In genomic region chr18:77101410-77102245, GRCh38 we compare ENCODE assay signal across 8 cellular contexts. TPM values are rescaled to one million over a fixed set of nuclear protein-coding genes. Genes with fewer than 3 reads are reported as not detected.
DNase-seq lines count a peak whose midpoint lies in the region; ATAC-seq, FAIRE-seq and TF ChIP-seq lines count a peak whose summit lies in the region.

No MANE protein-coding gene starts in this region.

- BruUV-seq in K562 (replicated peaks; lab: Mats Ljungman, UMichigan), result no TSS peak

- no peak for TF ChIP-seq EP300 in K562 (IDR thresholded peaks at IDR 0.05; ENCODE audit: low read length)

- no peak for FAIRE-seq in K562 (lab: Jason Lieb, UNC)

- intact Hi-C loops in K562 (cut with micrococcal nuclease), result no loop called here

- H2AFZ ChIP-seq in ACC112 (ENCODE audit: low read length, unreplicated experiment) (no peak overlapping the region), K562 (ENCODE audit: low read depth, low read length) (no peak overlapping the region)

- no peaks in the 10 kb centered on the region for H3K9me1 ChIP-seq in K562 (ENCODE audit: control insufficient read depth, insufficient read depth, low read length)

- H3K9me3 ChIP-seq in K562 (replicated peaks; ENCODE audit: control insufficient read depth, insufficient read depth, low read depth, low read length), result no peaks in the 10 kb centered on the region

- no peak for TF ChIP-seq RAD21 in K562 (CRISPR knock-in tag; conservative IDR thresholded peaks at IDR 0.05 in 1 of 2, IDR thresholded peaks at IDR 0.05 in 1 of 2)

- H4K20me1 ChIP-seq in K562 (replicated peaks; ENCODE audit: control insufficient read depth, insufficient read depth, low read length), result no peaks in the 10 kb centered on the region

- peak; percentile 46 for DNase-seq in SK-MEL-5 (ENCODE audit: low read depth, low spot score)
- no peak for DNase-seq in K562 (ENCODE audit: extremely low read depth in 1 of 4, low spot score in 3 of 4)
- peak; percentile 65 for DNase-seq in left kidney (ENCODE audit: low read depth, low spot score)
- peak; percentile 70 to 73 for DNase-seq in stimulated activated CD8-positive, alpha-beta memory T cell treated with anti-CD3 and anti-CD28 coated beads, Interleukin-15, amount 100 ng/mL, for 48 hours (ENCODE audit: low read depth in 2 of 2)
- no peak for DNase-seq in NCI-H2227 treated with DMSO at 0.1 percent for 48 hours (lab: John Stamatoyannopoulos, UW)

- in situ Hi-C loops in SK-MEL-5 (cut with HindIII; ENCODE audit: low pct_unique_long_range_greater_than_20kb, low sequenced_read_pairs) (no loop called here), K562 (cut with MboI) (no loop called here)

- peak overlapping the region; percentile 57 for H3K4me3 ChIP-seq in ACC112 (ENCODE audit: low read depth, low read length)
- no peak overlapping the region for H3K4me3 ChIP-seq in K562

- no peak for TF ChIP-seq POLR2A in K562 (conservative IDR thresholded peaks at IDR 0.05)

- no peak for TF ChIP-seq CTCF in K562 (IDR thresholded peaks at IDR 0.05 in 2 of 3, conservative IDR thresholded peaks at IDR 0.05 in 1 of 3; ENCODE audit: insufficient read depth in 2 of 3, low read depth in 1 of 3, low read length in 3 of 3)

- CTCF ChIA-PET in K562 (lab: Yijun Ruan, JAX; ENCODE audit: low intra/inter-chr PET ratio), result no interaction called here

- H3K79me2 ChIP-seq in ACC112 (ENCODE audit: control insufficient read depth, insufficient read depth, low read length, unreplicated experiment) (no peaks in the 10 kb centered on the region), K562 (ENCODE audit: control insufficient read depth, insufficient read depth, low read length) (no peaks in the 10 kb centered on the region)

- POLR2A ChIA-PET in K562 (lab: Yijun Ruan, JAX), result interaction anchor here (0.5 kb wide), 1 partner anchor 296 kb away, joined by 3 read pairs; no protein-coding TSS in a partner anchor

- H3K4me1 ChIP-seq in ACC112 (ENCODE audit: control insufficient read depth, insufficient read depth, low read length, unreplicated experiment) (peaks cover 54% of the 10 kb centered on the region), K562 (replicated peaks in 1 of 2; ENCODE audit: control insufficient read depth in 2 of 2, insufficient read depth in 2 of 2, low read length in 2 of 2) (no peaks in the 10 kb centered on the region)

- ATAC-seq in GM19023 (IDR thresholded peaks at IDR 0.05; ENCODE audit: unreplicated experiment) (peak; percentile 39), HG03139 (IDR thresholded peaks at IDR 0.05; ENCODE audit: unreplicated experiment) (peak; percentile 22), K562 (no peak)

- no peak overlapping the region for H3K4me2 ChIP-seq in K562 (ENCODE audit: insufficient read depth, low read length)

- H3K27ac ChIP-seq in ACC112 (ENCODE audit: low read depth, low read length) (peak overlapping the region; percentile 98), K562 (ENCODE audit: extremely low read depth, low read depth, low read length) (no peak overlapping the region)

- WGBS in K562 (ENCODE audit: insufficient coverage, low coverage, missing lambda C conversion rate), result 1% methylated on average over 10 of the region's 16 CpGs

- H3K9ac ChIP-seq in K562 (ENCODE audit: insufficient read depth in 1 of 2, low read depth in 2 of 2, low read length in 2 of 2), result no peak overlapping the region

- H3K36me3 ChIP-seq in ACC112 (ENCODE audit: insufficient read depth, low read length) (no peaks in the 10 kb centered on the region), K562 (ENCODE audit: control insufficient read depth, insufficient read depth, low read length) (no peaks in the 10 kb centered on the region)

- H3K27me3 ChIP-seq in ACC112 (ENCODE audit: insufficient read depth, low read length) (no peaks in the 10 kb centered on the region), K562 (ENCODE audit: control insufficient read depth in 2 of 2, insufficient read depth in 2 of 2, low read length in 2 of 2) (peaks cover 0 to 20% of the 10 kb centered on the region in 2 experiments; a peak in 3 of 5 replicates)

TF ChIP-seq in K562, 482 proteins besides CTCF, POLR2A, EP300 and RAD21:
- TF ChIP-seq PRPF4 (IDR thresholded peaks at IDR 0.05; ENCODE audit: insufficient read depth, low read depth, low read length, poor library complexity, severe bottlenecking) (no peak), FOSL1 (tag; conservative IDR thresholded peaks at IDR 0.05) (peak; percentile 48)

RNA-seq across cellular contexts. Expression of gene MBP, which starts 31.0 kb away (rescaled TPM):
- total RNA-seq in SK-MEL-5 (2014; rRNA removed; shearing (Covaris generic)), result 57.8 and 65.2 TPM in 2 replicates
- 49.0 and 57.1 TPM in 2 replicates for polyA plus RNA-seq in SK-MEL-5 (2015; cell fraction: cytosol; rRNA removed)
- polyA plus RNA-seq in SK-MEL-5 (2015; cell fraction: nucleus; rRNA removed), result 47.9 and 55.1 TPM in 2 replicates
- total RNA-seq in K562 (2011; cell fraction: chromatin; rRNA removed; ENCODE audit: low replicate concordance), result not detected in 2 replicates
- not detected in 2 replicates for total RNA-seq in K562 (2011; cell fraction: nucleolus; rRNA removed)
- not detected in 2 replicates for total RNA-seq in K562 (2011; cell fraction: nucleoplasm; rRNA removed)
- total RNA-seq in K562 (2014; rRNA removed) (not detected in 2 replicates), K562 (2014; rRNA removed; fragmentation: Illumina TruSeq; extraction: Trizol) (not detected in 2 replicates), K562 (2015; rRNA removed; fragmentation: Illumina TruSeq; extraction: Trizol) (not detected in 2 replicates), K562 (2021) (0.09 and 0.34 TPM in 2 replicates)
- polyA plus RNA-seq in K562 (2011; rRNA removed) (not detected in 2 replicates), K562 (2014; fragmentation: Illumina TruSeq; extraction: Trizol) (not detected in 2 replicates), K562 (2014; fragmentation: Nextera tagmentation; extraction: Ambion mirVana) (not detected), K562 (2014; rRNA removed) (not detected in 2 replicates)
- polyA plus RNA-seq in K562 (2011; cell fraction: cytosol; rRNA removed), result not detected in 2 replicates
- polyA plus RNA-seq in K562 (2011; cell fraction: nucleus; rRNA removed), result not detected in 2 replicates
- polyA plus RNA-seq in K562 (2012), result 0.08 TPM in 1 of 2 replicates, not detected in the other
- not detected in 2 replicates for polyA minus RNA-seq in K562 (2011; rRNA and poly(A)+ RNA removed)
- 1.9 TPM in 1 of 2 replicates, not detected in the other for polyA minus RNA-seq in K562 (2011; cell fraction: cytosol; rRNA and poly(A)+ RNA removed)
- not detected in 2 replicates for polyA minus RNA-seq in K562 (2011; cell fraction: nucleus; rRNA and poly(A)+ RNA removed)

Comparison
In these comparisons a context has a peak if more than half of its experiments do, and no peak if none do; other contexts are left out.
1. DNase-seq: peak in SK-MEL-5 (single experiment), left kidney (single experiment) and stimulated activated CD8-positive, alpha-beta memory T cell treated with anti-CD3 and anti-CD28 coated beads, Interleukin-15, amount 100 ng/mL, for 48 hours (2 of 2); none in K562 (0 of 4) and NCI-H2227 treated with DMSO at 0.1 percent for 48 hours (single experiment).
2. RNA of gene MBP, which starts 31.0 kb away (total RNA-seq): 57.8 to 65.2 TPM in SK-MEL-5; 0.09 to 0.34 TPM in K562; every median in the first group is over 10 times any median in the second.